ENCODE assay signal across 29 cellular contexts in the genomic region with DNA sequence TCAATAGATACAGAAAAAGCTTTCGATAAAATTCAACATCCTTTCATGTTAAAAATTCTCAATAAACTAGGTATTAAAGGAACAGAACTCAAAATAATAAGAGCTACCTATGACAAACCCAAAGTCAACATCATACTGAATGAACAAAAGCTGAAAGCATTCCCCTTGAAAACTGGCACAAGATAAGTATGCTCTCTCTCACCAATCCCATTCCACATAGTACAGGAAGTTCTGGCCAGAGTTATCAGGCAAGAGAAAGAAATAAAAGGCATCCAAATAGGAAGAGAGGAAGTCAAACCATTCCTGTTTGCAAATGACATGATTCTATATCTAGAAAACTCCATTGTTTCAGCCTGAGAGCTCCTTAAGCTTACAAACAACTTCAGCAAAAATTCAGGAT.
"Had no signal": no experiment of that assay in that cellular context is flagged by ENCODE, and none has a peak within 500 bp of the region (broad histone marks: within the 10 kb centered on the region; RNA-seq: fewer than 3 reads in every experiment).

No MANE protein-coding gene starts in this region.

- H3K36me3 Mint-ChIP-seq: activated naive CD4-positive, alpha-beta T cell treated with anti-CD3 and anti-CD28 coated beads, Interleukin-2, amount 10 ng/mL, durations not matched to agents 7 days and 5 days; activated naive CD8-positive, alpha-beta T cell treated with anti-CD3 and anti-CD28 coated beads, Interleukin-2, amount 10 ng/mL, durations not matched to agents 7 days and 5 days had no signal

- H3K4me3 ChIP-seq: ascending aorta, esophagus muscularis mucosa, gastroesophageal sphincter, heart right ventricle, hepatocyte had no signal

- H3K4me1 ChIP-seq: ascending aorta, esophagus muscularis mucosa, gastroesophageal sphincter, heart right ventricle had no signal

- H3K27ac Mint-ChIP-seq: activated CD4-positive, alpha-beta memory T cell treated with anti-CD3 and anti-CD28 coated beads, Interleukin-2, amount 10 ng/mL, durations not matched to agents 7 days and 5 days; activated CD4-positive, alpha-beta T cell treated with anti-CD3 and anti-CD28 coated beads, Interleukin-2, amount 10 ng/mL, durations not matched to agents 7 days and 5 days; activated naive CD4-positive, alpha-beta T cell treated with anti-CD3 and anti-CD28 coated beads, Interleukin-2, amount 10 ng/mL, durations not matched to agents 7 days and 5 days; activated naive CD4-positive, alpha-beta T cell treated with anti-CD3 and anti-CD28 coated beads, Interleukin-2, amount 50 U/mL, for 72 hours; activated naive CD8-positive, alpha-beta T cell treated with anti-CD3 and anti-CD28 coated beads, Interleukin-2, amount 10 ng/mL, durations not matched to agents 7 days and 5 days; activated T-cell treated with anti-CD3 and anti-CD28 coated beads, Interleukin-2, amount 50 U/mL, for 24 hours; activated T-cell treated with anti-CD3 and anti-CD28 coated beads, Interleukin-2, amount 50 U/mL, for 72 hours; WTC11 had no signal

- ATAC-seq: activated naive CD4-positive, alpha-beta T cell treated with anti-CD3 and anti-CD28 coated beads, Interleukin-2, amount 50 U/mL, for 72 hours; activated T-cell treated with anti-CD3 and anti-CD28 coated beads, Interleukin-2, amount 50 U/mL, for 72 hours; gastroesophageal sphincter; heart right ventricle; WTC11 had no signal

- DNase-seq: activated CD4-positive, alpha-beta memory T cell treated with anti-CD3 and anti-CD28 coated beads, Interleukin-2, amount 10 ng/mL, durations not matched to agents 7 days and 5 days; activated CD4-positive, alpha-beta T cell treated with anti-CD3 and anti-CD28 coated beads for 1 hour; activated CD4-positive, alpha-beta T cell treated with anti-CD3 and anti-CD28 coated beads for 4 hours; activated CD4-positive, alpha-beta T cell treated with anti-CD3 and anti-CD28 coated beads, Interleukin-2, amount 10 ng/mL, durations not matched to agents 7 days and 5 days; activated CD4-positive, alpha-beta T cell treated with anti-CD3 and anti-CD28 coated beads, Interleukin-2, amount 50 U/mL, for 4 hours; activated CD8-positive, alpha-beta memory T cell treated with anti-CD3 and anti-CD28 coated beads, Interleukin-2, amount 50 U/mL, for 48 hours; activated gamma-delta T cell; activated naive CD4-positive, alpha-beta T cell; activated naive CD4-positive, alpha-beta T cell treated with anti-CD3 and anti-CD28 coated beads, Interleukin-2, amount 10 ng/mL, durations not matched to agents 7 days and 5 days; activated naive CD8-positive, alpha-beta T cell treated with anti-CD3 and anti-CD28 coated beads, Interleukin-2, amount 10 ng/mL, durations not matched to agents 7 days and 5 days; activated T-cell treated with anti-CD3 and anti-CD28 coated beads for 4 hours; activated T-cell treated with anti-CD3 and anti-CD28 coated beads, Interleukin-2, amount 50 U/mL, for 24 hours; activated T-cell treated with anti-CD3 and anti-CD28 coated beads, Interleukin-2, amount 50 U/mL, for 72 hours; brain microvascular endothelial cell; caudate nucleus; cortex of kidney; dermis blood vessel endothelial cell; effector CD8-positive, alpha-beta T cell; erythroblast; foreskin melanocyte; heart right ventricle; T-helper 2 cell had no signal

- H3K27me3 Mint-ChIP-seq: activated CD4-positive, alpha-beta memory T cell treated with anti-CD3 and anti-CD28 coated beads, Interleukin-2, amount 10 ng/mL, durations not matched to agents 7 days and 5 days; activated CD4-positive, alpha-beta T cell treated with anti-CD3 and anti-CD28 coated beads, Interleukin-2, amount 10 ng/mL, durations not matched to agents 7 days and 5 days; activated naive CD4-positive, alpha-beta T cell treated with anti-CD3 and anti-CD28 coated beads, Interleukin-2, amount 10 ng/mL, durations not matched to agents 7 days and 5 days; activated naive CD8-positive, alpha-beta T cell treated with anti-CD3 and anti-CD28 coated beads, Interleukin-2, amount 10 ng/mL, durations not matched to agents 7 days and 5 days; activated T-cell treated with anti-CD3 and anti-CD28 coated beads, Interleukin-2, amount 50 U/mL, for 24 hours had no signal

- H3K4me1 Mint-ChIP-seq: activated CD4-positive, alpha-beta memory T cell treated with anti-CD3 and anti-CD28 coated beads, Interleukin-2, amount 10 ng/mL, durations not matched to agents 7 days and 5 days; activated CD4-positive, alpha-beta T cell treated with anti-CD3 and anti-CD28 coated beads, Interleukin-2, amount 10 ng/mL, durations not matched to agents 7 days and 5 days; activated naive CD4-positive, alpha-beta T cell treated with anti-CD3 and anti-CD28 coated beads, Interleukin-2, amount 10 ng/mL, durations not matched to agents 7 days and 5 days; activated naive CD8-positive, alpha-beta T cell treated with anti-CD3 and anti-CD28 coated beads, Interleukin-2, amount 10 ng/mL, durations not matched to agents 7 days and 5 days; WTC11 had no signal

- H3K36me3 ChIP-seq: ascending aorta, brain microvascular endothelial cell, esophagus muscularis mucosa, gastroesophageal sphincter, heart right ventricle had no signal

- H3K27ac ChIP-seq: ascending aorta, brain microvascular endothelial cell, esophagus muscularis mucosa, gastroesophageal sphincter, heart right ventricle, hepatocyte, VCaP had no signal

- H3K4me3 Mint-ChIP-seq: activated CD4-positive, alpha-beta memory T cell treated with anti-CD3 and anti-CD28 coated beads, Interleukin-2, amount 10 ng/mL, durations not matched to agents 7 days and 5 days; activated CD4-positive, alpha-beta T cell treated with anti-CD3 and anti-CD28 coated beads, Interleukin-2, amount 10 ng/mL, durations not matched to agents 7 days and 5 days; activated naive CD4-positive, alpha-beta T cell treated with anti-CD3 and anti-CD28 coated beads, Interleukin-2, amount 10 ng/mL, durations not matched to agents 7 days and 5 days; activated naive CD8-positive, alpha-beta T cell treated with anti-CD3 and anti-CD28 coated beads, Interleukin-2, amount 10 ng/mL, durations not matched to agents 7 days and 5 days; activated T-cell treated with anti-CD3 and anti-CD28 coated beads, Interleukin-2, amount 50 U/mL, for 24 hours; activated T-cell treated with anti-CD3 and anti-CD28 coated beads, Interleukin-2, amount 50 U/mL, for 72 hours; WTC11 had no signal

- H3K27me3 ChIP-seq: ascending aorta, brain microvascular endothelial cell, esophagus muscularis mucosa, gastroesophageal sphincter, heart right ventricle, hepatocyte had no signal

- H3K9me3 ChIP-seq: ascending aorta, gastroesophageal sphincter had no signal
